Comparison of ENCODE assay signal across 1 cellular context in genomic region chr15:99708563-99708962, GRCh38.
TF ChIP-seq lines count a peak whose summit lies in the region.

No MANE protein-coding gene starts in this region.

TF ChIP-seq in K562, 482 proteins besides CTCF, POLR2A, EP300 and RAD21 (continued from another document):
- no peak for TF ChIP-seq MTA3 (IDR thresholded peaks at IDR 0.05; ENCODE audit: borderline replicate concordance)
- TF ChIP-seq RFX1 (IDR thresholded peaks at IDR 0.05) = no peak
- TF ChIP-seq ZNF263 (CRISPR knock-in tag; IDR thresholded peaks at IDR 0.05; ENCODE audit: borderline replicate concordance) = no peak
- TF ChIP-seq HMGXB4 (CRISPR knock-in tag; IDR thresholded peaks at IDR 0.05) = no peak
- no peak for TF ChIP-seq CCNT2 (IDR thresholded peaks at IDR 0.05; ENCODE audit: borderline replicate concordance, extremely low read depth, insufficient read length, low read depth, low read length)
- peak; percentile 27; the same call in 1 of the 2 replicates for TF ChIP-seq ARID1B (IDR thresholded peaks at IDR 0.05)
- no peak for TF ChIP-seq HOXB6 (CRISPR knock-in tag; IDR thresholded peaks at IDR 0.05; ENCODE audit: borderline replicate concordance)
- no peak for TF ChIP-seq SP1 (CRISPR knock-in tag; IDR thresholded peaks at IDR 0.05)
- TF ChIP-seq NFE2 (IDR thresholded peaks at IDR 0.05; ENCODE audit: low read depth) = peak; percentile 67
- TF ChIP-seq ZNF444 (CRISPR knock-in tag; IDR thresholded peaks at IDR 0.05) = no peak
- TF ChIP-seq EWSR1 (IDR thresholded peaks at IDR 0.05; ENCODE audit: borderline replicate concordance, low read depth, partially characterized antibody) = no peak
- TF ChIP-seq BHLHE40 (IDR thresholded peaks at IDR 0.05; ENCODE audit: low read length) = no peak
- no peak for TF ChIP-seq SIN3B (IDR thresholded peaks at IDR 0.05; ENCODE audit: low read depth)
- TF ChIP-seq ZNF175 (CRISPR knock-in tag; IDR thresholded peaks at IDR 0.05; ENCODE audit: low read depth) = 0 out of 2 replicates have a peak, but pooled peaks have one; percentile 59
- TF ChIP-seq HMBOX1 (IDR thresholded peaks at IDR 0.05) = peak; percentile 57; the same call in 1 of the 2 replicates
- no peak for TF ChIP-seq SRSF9 (IDR thresholded peaks at IDR 0.05; ENCODE audit: borderline replicate concordance, low read depth, low read length)
- TF ChIP-seq NR1H2 (CRISPR knock-in tag; IDR thresholded peaks at IDR 0.05) = no peak
- no peak for TF ChIP-seq YY1 (IDR thresholded peaks at IDR 0.05; ENCODE audit: borderline replicate concordance in 1 of 3, control insufficient read depth in 1 of 3, extremely low read depth in 1 of 3, insufficient read depth in 3 of 3, insufficient read length in 1 of 3, insufficient replicate concordance in 2 of 3, low read depth in 1 of 3, low read length in 2 of 3)
- TF ChIP-seq ZNF280B (CRISPR knock-in tag; IDR thresholded peaks at IDR 0.05) = no peak
- TF ChIP-seq SMARCA4 (IDR thresholded peaks at IDR 0.05) = 0 out of 2 replicates have a peak, but pooled peaks have one; percentile 27
- TF ChIP-seq ZNF384 (IDR thresholded peaks at IDR 0.05; ENCODE audit: low read depth, low read length) = no peak
- peak; percentile 68; the same call in 1 of the 2 replicates for TF ChIP-seq PHF21A (IDR thresholded peaks at IDR 0.05; ENCODE audit: borderline replicate concordance, low read depth)
- TF ChIP-seq E4F1 (CRISPR knock-in tag; IDR thresholded peaks at IDR 0.05; ENCODE audit: borderline replicate concordance) = no peak
- 0 out of 2 replicates have a peak, but pooled peaks have one; percentile 26 for TF ChIP-seq NFIC (IDR thresholded peaks at IDR 0.05)
- peak; percentile 74 for TF ChIP-seq JUND (IDR thresholded peaks at IDR 0.05; ENCODE audit: borderline replicate concordance, low read depth, low read length)
- no peak; the same call in 2 of the 3 replicates for TF ChIP-seq JUND (tag; IDR thresholded peaks at IDR 0.05; ENCODE audit: borderline replicate concordance, low read depth, low read length)
- TF ChIP-seq FOSL1 (tag; conservative IDR thresholded peaks at IDR 0.05) = peak; percentile 69
- TF ChIP-seq ZBTB1 (CRISPR knock-in tag; IDR thresholded peaks at IDR 0.05; ENCODE audit: borderline replicate concordance, low read depth) = no peak
- 0 out of 2 replicates have a peak, but pooled peaks have one; percentile 15 for TF ChIP-seq L3MBTL2 (IDR thresholded peaks at IDR 0.05)
